27 cellular contexts compared by ENCODE assay signal in the genomic region with DNA sequence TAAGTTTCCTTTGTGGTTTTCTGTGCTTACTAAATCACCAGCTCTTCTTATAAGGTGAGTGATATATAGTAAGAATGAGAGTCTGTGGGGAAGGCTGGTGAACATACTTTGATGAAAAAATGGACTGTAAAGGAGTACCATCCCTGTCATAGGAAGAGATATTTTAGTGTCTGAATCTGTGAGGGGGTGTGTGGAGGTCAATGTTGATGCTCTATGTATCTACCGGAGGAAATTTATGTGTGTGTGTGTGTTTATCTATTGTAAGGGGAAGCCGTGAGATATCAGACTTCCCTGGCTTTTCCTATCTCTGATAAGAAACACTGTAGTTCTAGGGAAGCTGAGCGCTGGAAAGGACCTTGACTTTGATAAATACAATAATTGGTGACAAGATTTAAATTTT.
"Had no signal": no experiment of that assay in that cellular context is flagged by ENCODE, and none has a peak within 500 bp of the region (broad histone marks: within the 10 kb centered on the region; RNA-seq: fewer than 3 reads in every experiment).

No MANE protein-coding gene starts in this region.

- H3K27ac Mint-ChIP-seq: activated CD4-positive, alpha-beta memory T cell treated with anti-CD3 and anti-CD28 coated beads, Interleukin-2, amount 10 ng/mL, durations not matched to agents 7 days and 5 days; activated CD4-positive, alpha-beta T cell treated with anti-CD3 and anti-CD28 coated beads, Interleukin-2, amount 10 ng/mL, durations not matched to agents 24 days and 14 days; activated naive CD4-positive, alpha-beta T cell treated with anti-CD3 and anti-CD28 coated beads, Interleukin-2, amount 50 U/mL, for 72 hours; effector memory CD8-positive, alpha-beta T cell; immature natural killer cell; natural killer cell; T-helper 1 cell treated with Interleukin-12 subunit alpha and Interleukin-12 subunit beta and Interleukin-4 antibody, amounts not matched to agents 30 μg/mL and 1 μg/mL, for 36 hours had no signal

- H3K4me2 ChIP-seq: hepatocyte had no signal

- H3K27me3 ChIP-seq: adrenal gland, esophagus muscularis mucosa, hepatocyte, neutrophil, pancreas, right atrium auricular region, spleen, upper lobe of left lung had no signal

- H3K27ac ChIP-seq: adrenal gland, esophagus muscularis mucosa, hepatocyte, left ventricle myocardium inferior, neutrophil, pancreas, psoas muscle, right atrium auricular region, spleen, upper lobe of left lung, VCaP had no signal

- FAIRE-seq: astrocyte had no signal

- H3K4me3 Mint-ChIP-seq: activated CD4-positive, alpha-beta memory T cell treated with anti-CD3 and anti-CD28 coated beads, Interleukin-2, amount 10 ng/mL, durations not matched to agents 7 days and 5 days; activated CD4-positive, alpha-beta T cell treated with anti-CD3 and anti-CD28 coated beads, Interleukin-2, amount 10 ng/mL, durations not matched to agents 24 days and 14 days; effector memory CD8-positive, alpha-beta T cell; immature natural killer cell; natural killer cell; T-helper 1 cell treated with Interleukin-12 subunit alpha and Interleukin-12 subunit beta and Interleukin-4 antibody, amounts not matched to agents 30 μg/mL and 1 μg/mL, for 36 hours had no signal

- DNase-seq: activated CD4-positive, alpha-beta memory T cell treated with anti-CD3 and anti-CD28 coated beads, Interleukin-2, amount 10 ng/mL, durations not matched to agents 7 days and 5 days; activated CD4-positive, alpha-beta T cell treated with anti-CD3 and anti-CD28 coated beads, Interleukin-2, amount 10 ng/mL, durations not matched to agents 24 days and 14 days; adrenal gland; central memory CD4-positive, alpha-beta T cell; effector memory CD8-positive, alpha-beta T cell; glutamatergic neuron; immature natural killer cell; left ventricle myocardium inferior; mammary epithelial cell; midbrain; natural killer cell; pancreas; psoas muscle; spleen; stimulated activated CD4-positive, alpha-beta T cell treated with anti-CD3 and anti-CD28 coated beads, Interleukin-4, amount 100 ng/mL, for 1 hour; stimulated activated naive CD4-positive, alpha-beta T cell; T1000; upper lobe of left lung had no signal

- ATAC-seq: activated CD4-positive, CD25-positive, alpha-beta regulatory T cell treated with anti-CD3 and anti-CD28 coated beads, Interleukin-2, amount 50 U/mL, for 24 hours; effector memory CD8-positive, alpha-beta T cell; natural killer cell; pancreas; psoas muscle had no signal

- H3K79me2 ChIP-seq: hepatocyte had no signal

- H3K4me1 ChIP-seq: adrenal gland, esophagus muscularis mucosa, left ventricle myocardium inferior, pancreas, psoas muscle, right atrium auricular region, upper lobe of left lung had no signal

- H3K36me3 Mint-ChIP-seq: immature natural killer cell, natural killer cell had no signal

- H3K9me3 ChIP-seq: adrenal gland, esophagus muscularis mucosa, left ventricle myocardium inferior, neutrophil, pancreas, psoas muscle, right atrium auricular region, upper lobe of left lung had no signal

- H3K4me1 Mint-ChIP-seq: activated CD4-positive, alpha-beta memory T cell treated with anti-CD3 and anti-CD28 coated beads, Interleukin-2, amount 10 ng/mL, durations not matched to agents 7 days and 5 days; activated CD4-positive, alpha-beta T cell treated with anti-CD3 and anti-CD28 coated beads, Interleukin-2, amount 10 ng/mL, durations not matched to agents 24 days and 14 days; immature natural killer cell; natural killer cell had no signal

- H3K27me3 Mint-ChIP-seq: activated CD4-positive, alpha-beta memory T cell treated with anti-CD3 and anti-CD28 coated beads, Interleukin-2, amount 10 ng/mL, durations not matched to agents 7 days and 5 days; activated CD4-positive, alpha-beta T cell treated with anti-CD3 and anti-CD28 coated beads, Interleukin-2, amount 10 ng/mL, durations not matched to agents 24 days and 14 days; effector memory CD8-positive, alpha-beta T cell had no signal

- H3K4me3 ChIP-seq: adrenal gland, esophagus muscularis mucosa, hepatocyte, left ventricle myocardium inferior, pancreas, psoas muscle, right atrium auricular region, spleen, upper lobe of left lung had no signal

- H3K36me3 ChIP-seq: adrenal gland, esophagus muscularis mucosa, left ventricle myocardium inferior, neutrophil, pancreas, right atrium auricular region, spleen, upper lobe of left lung had no signal

- H2AFZ ChIP-seq: hepatocyte had no signal
